19 cellular contexts compared by ENCODE assay signal in genomic region chr6:136539967-136540366, GRCh38. TPM values are rescaled to one million over a fixed set of nuclear protein-coding genes. Genes with fewer than 3 reads are reported as not detected.
DNase-seq lines count a peak whose midpoint lies in the region; ATAC-seq, FAIRE-seq and TF ChIP-seq lines count a peak whose summit lies in the region.
"Had no signal": no experiment of that assay in that cellular context is flagged by ENCODE, and none has a peak within 500 bp of the region (broad histone marks: within the 10 kb centered on the region; RNA-seq: fewer than 3 reads in every experiment).

No MANE protein-coding gene starts in this region.

- no peak for ATAC-seq in WTC11
- no peak for ATAC-seq in HG03354 (IDR thresholded peaks at IDR 0.05; ENCODE audit: poor library complexity, severe bottlenecking, unreplicated experiment)
- no peak for ATAC-seq in activated T-cell treated with anti-CD3 and anti-CD28 coated beads, Interleukin-2, amount 50 U/mL, for 72 hours (replicated peaks in 1 of 2)
- ATAC-seq: T-helper 17 cell had no signal

- H3K4me1 Mint-ChIP-seq in WTC11 = peaks cover 65% of the 10 kb centered on the region
- peaks cover 4% of the 10 kb centered on the region for H3K4me1 Mint-ChIP-seq in activated T-cell treated with anti-CD3 and anti-CD28 coated beads, Interleukin-2, amount 50 U/mL, for 72 hours (ENCODE audit: low read depth)
- H3K4me1 Mint-ChIP-seq: T-helper 17 cell had no signal

- peak; percentile 40 for FAIRE-seq in GM12892 (lab: Jason Lieb, UNC)
- FAIRE-seq: GM12891 had no signal

- no peak for TF ChIP-seq CTCF in WTC11 (IDR thresholded peaks at IDR 0.05)

- peaks cover 7% of the 10 kb centered on the region for H3K9me3 Mint-ChIP-seq in WTC11
- no peaks in the 10 kb centered on the region for H3K9me3 Mint-ChIP-seq in activated T-cell treated with anti-CD3 and anti-CD28 coated beads, Interleukin-2, amount 50 U/mL, for 72 hours

- POLR2A ChIA-PET in WTC11 (lab: Charles Lee) = no interaction called here

- H3K27ac Mint-ChIP-seq in WTC11 = 0 out of 2 replicates have a peak overlapping the region, but pooled peaks have one; percentile 21
- no peak overlapping the region for H3K27ac Mint-ChIP-seq in activated T-cell treated with anti-CD3 and anti-CD28 coated beads, Interleukin-2, amount 50 U/mL, for 72 hours
- H3K27ac Mint-ChIP-seq: T-helper 17 cell had no signal

- CTCF ChIA-PET in WTC11 (lab: Charles Lee) = interaction anchor here (0.6 to 4.3 kb wide), 3 partner anchors 10 to 1883 kb away, joined by 5 to 24 read pairs (median 7); partner anchors contain the start of gene MAP7

- peaks cover 9% of the 10 kb centered on the region for H3K36me3 Mint-ChIP-seq in WTC11
- no peaks in the 10 kb centered on the region for H3K36me3 Mint-ChIP-seq in activated T-cell treated with anti-CD3 and anti-CD28 coated beads, Interleukin-2, amount 50 U/mL, for 72 hours (ENCODE audit: insufficient read depth in 2 of 2)

- H3K27me3 Mint-ChIP-seq in WTC11 (ENCODE audit: low read depth) = no peaks in the 10 kb centered on the region
- peaks cover 9% of the 10 kb centered on the region for H3K27me3 Mint-ChIP-seq in activated T-cell treated with anti-CD3 and anti-CD28 coated beads, Interleukin-2, amount 50 U/mL, for 72 hours (ENCODE audit: low read depth)

- no peak for TF ChIP-seq POLR2A in GM12892 (IDR thresholded peaks at IDR 0.05; ENCODE audit: low read depth, low read length)

- DNase-seq in GM12892 (ENCODE audit: insufficient read length) (no peak), M059J (ENCODE audit: low read depth) (peak; percentile 55), WTC11 (ENCODE audit: low spot score) (no peak), myocyte (ENCODE audit: low read depth) (peak; percentile 17), NCI-H2081 (lab: John Stamatoyannopoulos, UW) (no peak), 8988T (no peak)
- DNase-seq in activated T-cell treated with anti-CD3 and anti-CD28 coated beads, Interleukin-2, amount 50 U/mL, for 72 hours = no peak
- DNase-seq: C1 segment of cervical spinal cord, COR-L47, Kasumi-1, NCI-H1417 treated with DMSO at 0.1 percent for 48 hours, NCI-H2107, NCI-H748 treated with DMSO at 0.1 percent for 48 hours, PC-9, SHP77, T-helper 17 cell had no signal

- H3K4me3 Mint-ChIP-seq in WTC11 = no peak overlapping the region
- no peak overlapping the region for H3K4me3 Mint-ChIP-seq in activated T-cell treated with anti-CD3 and anti-CD28 coated beads, Interleukin-2, amount 50 U/mL, for 72 hours
- H3K4me3 Mint-ChIP-seq: T-helper 17 cell had no signal

TF ChIP-seq in WTC11, 78 proteins besides CTCF, POLR2A, EP300 and RAD21 (continues in another document):
- TF ChIP-seq ZNF219 (CRISPR knock-in tag; IDR thresholded peaks at IDR 0.05; ENCODE audit: borderline replicate concordance) = no peak
- no peak for TF ChIP-seq ARID4B (CRISPR knock-in tag; IDR thresholded peaks at IDR 0.05; ENCODE audit: borderline replicate concordance)
- no peak for TF ChIP-seq E2F1 (CRISPR knock-in tag; IDR thresholded peaks at IDR 0.05)
- no peak for TF ChIP-seq ZNF396 (CRISPR knock-in tag; IDR thresholded peaks at IDR 0.05; ENCODE audit: borderline replicate concordance)
- TF ChIP-seq OVOL2 (CRISPR knock-in tag; IDR thresholded peaks at IDR 0.05; ENCODE audit: borderline replicate concordance) = no peak
- no peak for TF ChIP-seq ELF4 (CRISPR knock-in tag; IDR thresholded peaks at IDR 0.05; ENCODE audit: low read depth)
- TF ChIP-seq E2F4 (CRISPR knock-in tag; IDR thresholded peaks at IDR 0.05; ENCODE audit: borderline replicate concordance, low read depth) = no peak
- TF ChIP-seq NFE2L1 (CRISPR knock-in tag; IDR thresholded peaks at IDR 0.05) = no peak
- no peak for TF ChIP-seq ZNF671 (CRISPR knock-in tag; IDR thresholded peaks at IDR 0.05)
- no peak for TF ChIP-seq ZSCAN18 (CRISPR knock-in tag; IDR thresholded peaks at IDR 0.05)
- no peak for TF ChIP-seq ATF1 (CRISPR knock-in tag; IDR thresholded peaks at IDR 0.05)
- TF ChIP-seq RELA (CRISPR knock-in tag; IDR thresholded peaks at IDR 0.05; ENCODE audit: borderline replicate concordance) = no peak
- TF ChIP-seq PREB (CRISPR knock-in tag; IDR thresholded peaks at IDR 0.05; ENCODE audit: borderline replicate concordance) = no peak
- TF ChIP-seq PRRX2 (CRISPR knock-in tag; IDR thresholded peaks at IDR 0.05) = no peak
- no peak for TF ChIP-seq ZBTB21 (CRISPR knock-in tag; IDR thresholded peaks at IDR 0.05; ENCODE audit: borderline replicate concordance)
- no peak for TF ChIP-seq JAZF1 (CRISPR knock-in tag; IDR thresholded peaks at IDR 0.05)
- no peak for TF ChIP-seq TEAD1 (CRISPR knock-in tag; IDR thresholded peaks at IDR 0.05)

RNA-seq across cellular contexts. Expression of gene MAP7, which starts 10.3 kb away (rescaled TPM):
- polyA plus RNA-seq in GM12892 (2012; ENCODE audit: missing spikeins) = 0.34 TPM
- total RNA-seq in M059J (2014; rRNA removed; shearing (Covaris generic)) = 0.15 and 0.49 TPM in 2 replicates
- total RNA-seq in WTC11 (2021) (56.6 to 60.5 TPM (median 59.1 TPM) in 3 replicates), myocyte (0.40 and 0.52 TPM in 2 replicates)
- polyA plus RNA-seq in myocyte (2012) = 0.28 TPM
- total RNA-seq in activated T-cell treated with anti-CD3 and anti-CD28 coated beads, Interleukin-2, amount 50 U/mL, for 72 hours = 1 to 10 TPM; 1.3 to 1.4 TPM
- total RNA-seq: G401 had no signal

Comparison
In these comparisons a context has a peak if more than half of its experiments do, and no peak if none do; other contexts are left out.
1. DNase-seq: peak in M059J (single experiment) and myocyte (single experiment); none in GM12892 (single experiment), WTC11 (single experiment), NCI-H2081 (0 of 2), activated T-cell treated with anti-CD3 and anti-CD28 coated beads, Interleukin-2, amount 50 U/mL, for 72 hours (0 of 2) and 8988T (single experiment).
2. RNA of gene MAP7, which starts 10.3 kb away (total RNA-seq): 56.6 to 60.5 TPM in WTC11; 1.3 to 1.4 TPM in activated T-cell treated with anti-CD3 and anti-CD28 coated beads, Interleukin-2, amount 50 U/mL, for 72 hours, 0.15 to 0.49 TPM in M059J and 0.40 to 0.52 TPM in myocyte; every median in the first group is over 10 times any median in the second.